In genomic region chr16:21300309-21301167, GRCh38 we compare ENCODE assay signal across 8 cellular contexts. TPM values are rescaled to one million over a fixed set of nuclear protein-coding genes. Genes with fewer than 3 reads are reported as not detected.
DNase-seq lines count a peak whose midpoint lies in the region; ATAC-seq, FAIRE-seq and TF ChIP-seq lines count a peak whose summit lies in the region.

No MANE protein-coding gene starts in this region.

- H3K36me3 Mint-ChIP-seq in CD14-positive monocyte, result no peaks in the 10 kb centered on the region

- TF ChIP-seq CTCF in CD14-positive monocyte (IDR thresholded peaks at IDR 0.05), result peak; percentile 22

- no peaks in the 10 kb centered on the region for H3K9me3 Mint-ChIP-seq in CD14-positive monocyte

- peaks cover 25% of the 10 kb centered on the region for H3K4me1 Mint-ChIP-seq in CD14-positive monocyte

- DNase-seq in CD14-positive monocyte (ENCODE audit: low spot score), result peak; percentile 88
- DNase-seq in NCI-H226, result peak; percentile 99
- peak; percentile 38 for DNase-seq in activated CD4-positive, CD25-positive, alpha-beta regulatory T cell treated with anti-CD3 and anti-CD28 coated beads, Interleukin-2, amount 50 U/mL, for 72 hours
- DNase-seq in medulla oblongata (ENCODE audit: extremely low spot score), result peak; percentile 98
- DNase-seq in stimulated activated CD8-positive, alpha-beta memory T cell treated with anti-CD3 and anti-CD28 coated beads, Interleukin-4, amount 100 ng/mL, for 24 hours (ENCODE audit: low read depth), result peak; percentile 20

- peaks cover 2 to 18% (median 11%) of the 10 kb centered on the region in 3 donors for H3K27me3 Mint-ChIP-seq in CD14-positive monocyte (ENCODE audit: low read depth in 3 of 3)

- peak overlapping the region; percentile 92 for H3K4me3 Mint-ChIP-seq in CD14-positive monocyte

- peak; percentile 100 for FAIRE-seq in endometrium (lab: Jason Lieb, UNC)

- ATAC-seq in GM19035 (IDR thresholded peaks at IDR 0.05; ENCODE audit: unreplicated experiment) (peak; percentile 51), HG03196 (IDR thresholded peaks at IDR 0.05; ENCODE audit: unreplicated experiment) (peak; percentile 49)

- H3K27ac Mint-ChIP-seq in CD14-positive monocyte, result peak overlapping the region; percentile 65 to 93 (median 85)

- intact Hi-C loops in CD14-positive monocyte (cut with micrococcal nuclease), result loop anchor here in 1 of 2 donors (5.0 kb wide), 1 partner anchor 62 kb away; no protein-coding TSS in a partner anchor

RNA-seq across cellular contexts. Expression of gene CRYM, which starts 22.4 kb away (rescaled TPM):
- polyA plus RNA-seq in CD14-positive monocyte, result not detected

Comparison
In these comparisons a context has a peak if more than half of its experiments do, and no peak if none do; other contexts are left out.
1. Peak in every context shown above with its lines: DNase-seq and ATAC-seq.
2. DNase-seq: peak in every context shown above with its lines; median percentile 99 in NCI-H226; 98 in medulla oblongata; 88 in CD14-positive monocyte; 38 in activated CD4-positive, CD25-positive, alpha-beta regulatory T cell treated with anti-CD3 and anti-CD28 coated beads, Interleukin-2, amount 50 U/mL, for 72 hours; 20 in stimulated activated CD8-positive, alpha-beta memory T cell treated with anti-CD3 and anti-CD28 coated beads, Interleukin-4, amount 100 ng/mL, for 24 hours.